Comparison of ENCODE assay signal across 8 cellular contexts in genomic region chr7:134458806-134459698, GRCh38. TPM values are rescaled to one million over a fixed set of nuclear protein-coding genes. Genes with fewer than 3 reads are reported as not detected.
A peak's percentile ranks its signal among the peaks of the same experiment; 100 is the strongest.
DNase-seq lines count a peak whose midpoint lies in the region; ATAC-seq, FAIRE-seq and TF ChIP-seq lines count a peak whose summit lies in the region.

TSS of gene AKR1B1 (minus strand) at chr7:134459100. CDS start at chr7:134459062, 38 bp downstream.

- no peak within 1 kb of the TSS for H3K27ac ChIP-seq in K562 (ENCODE audit: extremely low read depth, low read depth, low read length)
- H3K27ac ChIP-seq in gastrocnemius medialis: peak within 1 kb of the TSS; percentile 87 to 95 (median 90)

- no peak for TF ChIP-seq EP300 in K562 (IDR thresholded peaks at IDR 0.05; ENCODE audit: low read length)

- TF ChIP-seq CTCF in K562 (IDR thresholded peaks at IDR 0.05 in 2 of 3, conservative IDR thresholded peaks at IDR 0.05 in 1 of 3; ENCODE audit: insufficient read depth in 2 of 3, low read depth in 1 of 3, low read length in 3 of 3): 0 out of 6 replicates have a peak, but pooled peaks of 1 of the 3 experiments have one; percentile 24
- TF ChIP-seq CTCF in gastrocnemius medialis (IDR thresholded peaks at IDR 0.05 in 4 of 5, conservative IDR thresholded peaks at IDR 0.05 in 1 of 5): peak; percentile 32 to 57 (median 43)

- no peaks in the 10 kb centered on the region for H3K9me1 ChIP-seq in K562 (ENCODE audit: control insufficient read depth, insufficient read depth, low read length)

- H4K20me1 ChIP-seq in K562 (replicated peaks; ENCODE audit: control insufficient read depth, insufficient read depth, low read length): no peaks in the 10 kb centered on the region

- 25% methylated on average over 61 of the region's 61 CpGs for WGBS in K562 (ENCODE audit: insufficient coverage, low coverage, missing lambda C conversion rate)

- FAIRE-seq in GM12892 (lab: Jason Lieb, UNC): peak; percentile 91
- no peak for FAIRE-seq in K562 (lab: Jason Lieb, UNC)

- ATAC-seq in HG02840 (IDR thresholded peaks at IDR 0.05; ENCODE audit: low FRiP score, unreplicated experiment) (peak; percentile 96), K562 (peak; percentile 88), gastrocnemius medialis (peak; percentile 93 to 95)

- in situ Hi-C loops in K562 (cut with MboI) (no loop called here), gastrocnemius medialis (cut with MboI; ENCODE audit: low sequenced_read_pairs in 4 of 4) (no loop called here)

- H2AFZ ChIP-seq in K562 (ENCODE audit: low read depth, low read length): no peak within 1 kb of the TSS; the same call in 1 of the 2 replicates

- H3K36me3 ChIP-seq in K562 (ENCODE audit: control insufficient read depth, insufficient read depth, low read length): no peaks in the 10 kb centered on the region
- peaks cover 0 to 9% of the 10 kb centered on the region in 2 donors for H3K36me3 ChIP-seq in gastrocnemius medialis

- intact Hi-C loops in K562 (cut with micrococcal nuclease) (no loop called here), gastrocnemius medialis (cut with DNase I; ENCODE audit: low total_unique reads) (loop anchor here (1.0 to 5.0 kb wide), 4 partner anchors 43 to 698 kb away; partner anchors contain the start of gene BPGM)

- H3K4me2 ChIP-seq in K562 (ENCODE audit: insufficient read depth, low read length): no peak within 1 kb of the TSS

- POLR2A ChIA-PET in K562 (lab: Yijun Ruan, JAX): interaction anchor here (0.7 to 2.1 kb wide), 2 partner anchors 11 to 18 kb away, joined by 3 to 9 read pairs; no protein-coding TSS in a partner anchor

- no peak within 1 kb of the TSS for H3K9ac ChIP-seq in K562 (ENCODE audit: insufficient read depth in 1 of 2, low read depth in 2 of 2, low read length in 2 of 2)

- no TSS peak for BruUV-seq in K562 (replicated peaks; lab: Mats Ljungman, UMichigan)

- H3K27me3 ChIP-seq in K562 (ENCODE audit: control insufficient read depth in 2 of 2, insufficient read depth in 2 of 2, low read length in 2 of 2): peaks cover 21 to 43% of the 10 kb centered on the region in 2 experiments
- no peaks in the 10 kb centered on the region for H3K27me3 ChIP-seq in gastrocnemius medialis

- TF ChIP-seq POLR2A in GM12892 (IDR thresholded peaks at IDR 0.05; ENCODE audit: low read depth, low read length) (peak; percentile 65; the same call in 1 of the 2 replicates), K562 (conservative IDR thresholded peaks at IDR 0.05) (no peak), gastrocnemius medialis (IDR thresholded peaks at IDR 0.05) (peak; percentile 84)

- no peak for TF ChIP-seq RAD21 in K562 (CRISPR knock-in tag; conservative IDR thresholded peaks at IDR 0.05 in 1 of 2, IDR thresholded peaks at IDR 0.05 in 1 of 2)

- no peaks in the 10 kb centered on the region for H3K79me2 ChIP-seq in K562 (ENCODE audit: control insufficient read depth, insufficient read depth, low read length)

- H3K4me3 ChIP-seq in K562 (peak within 1 kb of the TSS; percentile 4; the same call in 1 of the 2 replicates), gastrocnemius medialis (peak within 1 kb of the TSS; percentile 82 to 97 (median 88))

- CTCF ChIA-PET in K562 (lab: Yijun Ruan, JAX; ENCODE audit: low intra/inter-chr PET ratio): no interaction called here

- H3K9me3 ChIP-seq in K562 (replicated peaks; ENCODE audit: control insufficient read depth, insufficient read depth, low read depth, low read length): peaks cover 4% of the 10 kb centered on the region; the same call in 1 of the 2 replicates
- H3K9me3 ChIP-seq in gastrocnemius medialis: no peaks in the 10 kb centered on the region

- DNase-seq in GM12892 (ENCODE audit: insufficient read length): peak; percentile 91
- peak; percentile 68 to 89 for DNase-seq in NCI-H187 (lab: John Stamatoyannopoulos, UW)
- peak; percentile 67 for DNase-seq in T-helper 22 cell (ENCODE audit: low read depth)
- peak; percentile 31 to 73 (median 70) for DNase-seq in K562 (ENCODE audit: extremely low read depth in 1 of 4, low spot score in 3 of 4)
- DNase-seq in iPS DF 19.7 (ENCODE audit: low read depth, low spot score): peak; percentile 79
- peak; percentile 81 to 92 for DNase-seq in gastrocnemius medialis
- no peak for DNase-seq in NCI-H2029 treated with DMSO at 0.1 percent for 48 hours (lab: John Stamatoyannopoulos, UW)

- H3K4me1 ChIP-seq in K562 (replicated peaks in 1 of 2; ENCODE audit: control insufficient read depth in 2 of 2, insufficient read depth in 2 of 2, low read length in 2 of 2) (peaks cover 0 to 10% of the 10 kb centered on the region in 2 experiments; a peak in 1 of 5 replicates), gastrocnemius medialis (peaks cover 13 to 26% of the 10 kb centered on the region in 2 donors)

TF ChIP-seq in K562, 482 proteins besides CTCF, POLR2A, EP300 and RAD21:
- peak; percentile 51; the same call in 1 of the 2 replicates for TF ChIP-seq RBFOX2 (IDR thresholded peaks at IDR 0.05; ENCODE audit: low read depth, low read length)
- peak; percentile 2 for TF ChIP-seq NFYB (IDR thresholded peaks at IDR 0.05; ENCODE audit: extremely low read depth, insufficient read length)
- TF ChIP-seq, protein P1, sequence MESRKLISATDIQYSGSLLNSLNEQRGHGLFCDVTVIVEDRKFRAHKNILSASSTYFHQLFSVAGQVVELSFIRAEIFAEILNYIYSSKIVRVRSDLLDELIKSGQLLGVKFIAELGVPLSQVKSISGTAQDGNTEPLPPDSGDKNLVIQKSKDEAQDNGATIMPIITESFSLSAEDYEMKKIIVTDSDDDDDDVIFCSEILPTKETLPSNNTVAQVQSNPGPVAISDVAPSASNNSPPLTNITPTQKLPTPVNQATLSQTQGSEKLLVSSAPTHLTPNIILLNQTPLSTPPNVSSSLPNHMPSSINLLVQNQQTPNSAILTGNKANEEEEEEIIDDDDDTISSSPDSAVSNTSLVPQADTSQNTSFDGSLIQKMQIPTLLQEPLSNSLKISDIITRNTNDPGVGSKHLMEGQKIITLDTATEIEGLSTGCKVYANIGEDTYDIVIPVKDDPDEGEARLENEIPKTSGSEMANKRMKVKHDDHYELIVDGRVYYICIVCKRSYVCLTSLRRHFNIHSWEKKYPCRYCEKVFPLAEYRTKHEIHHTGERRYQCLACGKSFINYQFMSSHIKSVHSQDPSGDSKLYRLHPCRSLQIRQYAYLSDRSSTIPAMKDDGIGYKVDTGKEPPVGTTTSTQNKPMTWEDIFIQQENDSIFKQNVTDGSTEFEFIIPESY (CRISPR knock-in tag; IDR thresholded peaks at IDR 0.05): peak; percentile 51; the same call in 1 of the 2 replicates
- TF ChIP-seq NR2C2 (CRISPR knock-in tag; IDR thresholded peaks at IDR 0.05): no peak
- TF ChIP-seq NR2C2 (tag; IDR thresholded peaks at IDR 0.05): peak; percentile 26; the same call in 1 of the 2 replicates
- peak; percentile 53; the same call in 1 of the 2 replicates for TF ChIP-seq POLR2G (IDR thresholded peaks at IDR 0.05; ENCODE audit: low read depth, low read length)
- TF ChIP-seq MXI1 (IDR thresholded peaks at IDR 0.05; ENCODE audit: low read depth, low read length): no peak
- TF ChIP-seq SREBF2 (CRISPR knock-in tag; IDR thresholded peaks at IDR 0.05): no peak
TF ChIP-seq in K562: peak in this region for 5.

RNA-seq across cellular contexts. Expression of gene AKR1B1, which starts in this region (rescaled TPM):
- polyA plus RNA-seq in GM12892 (2012; ENCODE audit: missing spikeins): 97.8 TPM
- 4.1 and 5.7 TPM in 2 replicates for total RNA-seq in K562 (2011; cell fraction: chromatin; rRNA removed; ENCODE audit: low replicate concordance)
- total RNA-seq in K562 (2011; cell fraction: nucleolus; rRNA removed): 3.2 and 4.9 TPM in 2 replicates
- 3.5 and 3.8 TPM in 2 replicates for total RNA-seq in K562 (2011; cell fraction: nucleoplasm; rRNA removed)
- total RNA-seq in K562 (2014; rRNA removed): 2.0 and 2.2 TPM in 2 replicates
- 3.7 and 4.5 TPM in 2 replicates for total RNA-seq in K562 (2014; rRNA removed; fragmentation: Illumina TruSeq; extraction: Trizol)
- 3.1 and 3.5 TPM in 2 replicates for total RNA-seq in K562 (2015; rRNA removed; fragmentation: Illumina TruSeq; extraction: Trizol)
- 6.3 TPM in 2 replicates for total RNA-seq in K562 (2021)
- polyA plus RNA-seq in K562 (2011; rRNA removed): 1.3 and 10.6 TPM in 2 replicates
- polyA plus RNA-seq in K562 (2011; cell fraction: cytosol; rRNA removed): 1.4 and 8.7 TPM in 2 replicates
- polyA plus RNA-seq in K562 (2011; cell fraction: nucleus; rRNA removed): 1.5 and 9.6 TPM in 2 replicates
- 6.4 and 8.4 TPM in 2 replicates for polyA plus RNA-seq in K562 (2012)
- polyA plus RNA-seq in K562 (2014; fragmentation: Illumina TruSeq; extraction: Trizol): 5.6 and 7.1 TPM in 2 replicates
- 1 to 10 TPM; 6.2 to 7.2 TPM for polyA plus RNA-seq in K562 (2014; fragmentation: Nextera tagmentation; extraction: Ambion mirVana)
- polyA plus RNA-seq in K562 (2014; rRNA removed): 5.3 and 7.0 TPM in 2 replicates
- polyA minus RNA-seq in K562 (2011; rRNA and poly(A)+ RNA removed): 0.48 and 2.9 TPM in 2 replicates
- polyA minus RNA-seq in K562 (2011; cell fraction: cytosol; rRNA and poly(A)+ RNA removed): 3.5 and 6.0 TPM in 2 replicates
- 0.89 and 2.3 TPM in 2 replicates for polyA minus RNA-seq in K562 (2011; cell fraction: nucleus; rRNA and poly(A)+ RNA removed)
- total RNA-seq in gastrocnemius medialis: 100 to 1,000 TPM in 1 of 4 donors, 10 to 100 TPM in 3; 87.3 to 119 (median 95.6) TPM

Comparison
In these comparisons a context has a peak if more than half of its experiments do, and no peak if none do; other contexts are left out.
1. RNA of gene AKR1B1 (total RNA-seq): 87.3 to 119 TPM in gastrocnemius medialis; 2.0 to 6.3 TPM in K562; every median in the first group is over 10 times any median in the second.
2. Peak in every context shown above with its lines, with median percentiles within 50 percentile points of each other: ATAC-seq.